ENCODE assay signal across 8 cellular contexts in the genomic region with DNA sequence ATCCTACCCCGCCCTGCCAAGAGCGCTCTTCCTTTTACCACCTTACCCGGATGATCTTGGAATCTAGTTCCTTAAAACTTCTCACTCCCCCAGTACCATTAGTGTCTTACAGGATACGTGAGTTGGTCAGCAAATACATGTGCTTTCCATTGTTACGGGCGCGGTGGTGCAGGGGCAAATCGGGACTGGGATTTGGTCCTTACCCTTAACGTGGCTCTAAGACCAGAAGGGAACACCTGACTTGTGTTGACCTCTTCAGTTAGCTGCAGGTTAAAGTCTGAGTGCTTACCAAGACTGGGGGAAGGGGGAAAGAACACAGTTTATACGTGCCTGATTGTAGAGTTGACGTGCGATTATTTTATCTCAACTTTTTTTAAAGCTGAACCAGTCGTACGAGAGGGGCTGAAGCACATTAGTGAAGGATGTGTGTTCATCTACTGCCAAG. TPM values are rescaled to one million over a fixed set of nuclear protein-coding genes. Genes with fewer than 3 reads are reported as not detected.
DNase-seq lines count a peak whose midpoint lies in the region; ATAC-seq, FAIRE-seq and TF ChIP-seq lines count a peak whose summit lies in the region.

No MANE protein-coding gene starts in this region.

- peak overlapping the region; percentile 98 for H2AFZ ChIP-seq in K562 (ENCODE audit: low read depth, low read length)

- H3K9me1 ChIP-seq in K562 (ENCODE audit: control insufficient read depth, insufficient read depth, low read length) = no peaks in the 10 kb centered on the region

- TF ChIP-seq RAD21 in K562 (CRISPR knock-in tag; conservative IDR thresholded peaks at IDR 0.05 in 1 of 2, IDR thresholded peaks at IDR 0.05 in 1 of 2) = no peak

- H3K27me3 ChIP-seq in K562 (ENCODE audit: control insufficient read depth in 2 of 2, insufficient read depth in 2 of 2, low read length in 2 of 2) = no peaks in the 10 kb centered on the region
- H3K27me3 ChIP-seq in lung (ENCODE audit: control insufficient read depth, insufficient read depth) = no peaks in the 10 kb centered on the region
- H3K27me3 ChIP-seq in aorta (ENCODE audit: control insufficient read depth in 1 of 2, insufficient read depth in 2 of 2, low read length in 1 of 2) = no peaks in the 10 kb centered on the region

- H3K4me1 ChIP-seq in K562 (replicated peaks in 1 of 2; ENCODE audit: control insufficient read depth in 2 of 2, insufficient read depth in 2 of 2, low read length in 2 of 2) (peaks cover 8 to 43% of the 10 kb centered on the region in 2 experiments; a peak in 4 of 5 replicates), lung (ENCODE audit: control insufficient read depth in 2 of 2, insufficient read depth in 2 of 2, low read length in 2 of 2) (peaks cover 5 to 17% of the 10 kb centered on the region in 2 donors), aorta (ENCODE audit: control insufficient read depth in 1 of 2, insufficient read depth in 2 of 2, low read length in 2 of 2) (no peaks in the 10 kb centered on the region)

- ATAC-seq in K562 (peak; percentile 8), lung (ENCODE audit: insufficient read depth, low FRiP score) (no peak), aorta (ENCODE audit: low FRiP score) (no peak), GM19467 (IDR thresholded peaks at IDR 0.05; ENCODE audit: unreplicated experiment) (no peak)

- peaks cover 52% of the 10 kb centered on the region for H3K79me2 ChIP-seq in K562 (ENCODE audit: control insufficient read depth, insufficient read depth, low read length)

- H3K27ac ChIP-seq in K562 (ENCODE audit: extremely low read depth, low read depth, low read length) (peak overlapping the region; percentile 86), lung (ENCODE audit: low read depth in 1 of 2, low read length in 1 of 2) (peak overlapping the region; percentile 90 to 91), aorta (ENCODE audit: low read depth in 1 of 2, low read length in 2 of 2) (peak overlapping the region in 1 of 2 donors; percentile 34)

- in situ Hi-C loops in K562 (cut with MboI) = no loop called here

- H3K9me3 ChIP-seq in K562 (replicated peaks; ENCODE audit: control insufficient read depth, insufficient read depth, low read depth, low read length) = no peaks in the 10 kb centered on the region
- no peaks in the 10 kb centered on the region for H3K9me3 ChIP-seq in lung (ENCODE audit: control insufficient read depth in 2 of 2, insufficient read depth in 1 of 2, low read length in 1 of 2)
- H3K9me3 ChIP-seq in aorta (ENCODE audit: control insufficient read depth, low read length) = no peaks in the 10 kb centered on the region

- peak; percentile 70 for FAIRE-seq in K562 (lab: Jason Lieb, UNC)

- no peaks in the 10 kb centered on the region for H4K20me1 ChIP-seq in K562 (replicated peaks; ENCODE audit: control insufficient read depth, insufficient read depth, low read length)

- H3K9ac ChIP-seq in K562 (ENCODE audit: insufficient read depth in 1 of 2, low read depth in 2 of 2, low read length in 2 of 2) = peak overlapping the region; percentile 72 to 97

- peaks cover 42% of the 10 kb centered on the region; the same call in 2 of the 3 replicates for H3K36me3 ChIP-seq in K562 (ENCODE audit: control insufficient read depth, insufficient read depth, low read length)
- H3K36me3 ChIP-seq in lung (ENCODE audit: control insufficient read depth in 2 of 2, insufficient read depth in 2 of 2, low read length in 2 of 2) = peaks cover 0 to 7% of the 10 kb centered on the region in 2 donors
- no peaks in the 10 kb centered on the region for H3K36me3 ChIP-seq in aorta (ENCODE audit: control insufficient read depth in 1 of 2, insufficient read depth in 2 of 2, low read length in 1 of 2)

- DNase-seq in DMS 273 treated with DMSO at 0.1 percent for 48 hours (lab: John Stamatoyannopoulos, UW) = peak; percentile 11
- DNase-seq in LNCaP clone FGC (ENCODE audit: low read depth) = no peak
- peak in 1 of 4 experiments; percentile 37 for DNase-seq in K562 (ENCODE audit: extremely low read depth in 1 of 4, low spot score in 3 of 4)
- DNase-seq in lung (ENCODE audit: low spot score) = no peak
- DNase-seq in aorta = no peak
- no peak for DNase-seq in cerebellum (ENCODE audit: low spot score)
- no peak for DNase-seq in posterior cingulate gyrus

- no peak for TF ChIP-seq EP300 in K562 (IDR thresholded peaks at IDR 0.05; ENCODE audit: low read length)

- WGBS in K562 (ENCODE audit: insufficient coverage, low coverage, missing lambda C conversion rate) = under 1% methylated on average over 14 of the region's 14 CpGs
- 4 to 6% methylated on average over 14 of the region's 14 CpGs for WGBS in lung, 2 donors
- WGBS in aorta, 2 donors = 1% methylated on average over 14 of the region's 14 CpGs

- TF ChIP-seq CTCF in LNCaP clone FGC (IDR thresholded peaks at IDR 0.05; ENCODE audit: control insufficient read depth, extremely low read depth, insufficient read depth) (no peak), K562 (IDR thresholded peaks at IDR 0.05 in 2 of 3, conservative IDR thresholded peaks at IDR 0.05 in 1 of 3; ENCODE audit: insufficient read depth in 2 of 3, low read depth in 1 of 3, low read length in 3 of 3) (no peak), lung (IDR thresholded peaks at IDR 0.05; ENCODE audit: control extremely low read depth, extremely low read depth) (no peak)

- CTCF ChIA-PET in K562 (lab: Yijun Ruan, JAX; ENCODE audit: low intra/inter-chr PET ratio) = no interaction called here

- H3K4me2 ChIP-seq in K562 (ENCODE audit: insufficient read depth, low read length) = peak overlapping the region; percentile 86

- BruUV-seq in K562 (replicated peaks; lab: Mats Ljungman, UMichigan) = TSS peak; percentile 55

- H3K4me3 ChIP-seq in LNCaP clone FGC (ENCODE audit: low read depth, low read length) (peak overlapping the region; percentile 93), K562 (peak overlapping the region; percentile 68), lung (peak overlapping the region; percentile 86), aorta (ENCODE audit: low read length in 2 of 2) (peak overlapping the region; percentile 19 to 63)

- intact Hi-C loops in K562 (cut with micrococcal nuclease) (loop anchor here (10.0 kb wide), 2 partner anchors 187 to 1357 kb away; partner anchors contain the start of gene RABEP1), aorta (cut with DNase I) (no loop called here), posterior cingulate gyrus (cut with DNase I) (loop anchor here (1.0 to 10.0 kb wide), 2 partner anchors 10 to 167 kb away; partner anchors contain the start of genes C17orf100 and MED31)

- POLR2A ChIA-PET in K562 (lab: Yijun Ruan, JAX) = interaction anchor here (0.6 to 2.1 kb wide), 3 partner anchors 10 to 207 kb away, joined by 3 to 13 read pairs (median 3); partner anchors contain the start of genes C17orf100 and MED31

- TF ChIP-seq POLR2A in K562 (conservative IDR thresholded peaks at IDR 0.05) = no peak

RNA-seq across cellular contexts. Expression of gene TXNDC17, which starts 0.5 kb away (rescaled TPM):
- total RNA-seq in K562 (2011; cell fraction: chromatin; rRNA removed; ENCODE audit: low replicate concordance) = 11.8 and 12.1 TPM in 2 replicates
- total RNA-seq in K562 (2011; cell fraction: nucleolus; rRNA removed) = 21.5 and 31.7 TPM in 2 replicates
- 21.9 and 22.7 TPM in 2 replicates for total RNA-seq in K562 (2011; cell fraction: nucleoplasm; rRNA removed)
- total RNA-seq in K562 (2014; rRNA removed) = 111 and 164 TPM in 2 replicates
- total RNA-seq in K562 (2014; rRNA removed; fragmentation: Illumina TruSeq; extraction: Trizol) = 141 and 144 TPM in 2 replicates
- 164 and 179 TPM in 2 replicates for total RNA-seq in K562 (2015; rRNA removed; fragmentation: Illumina TruSeq; extraction: Trizol)
- total RNA-seq in K562 (2021) = 108 and 126 TPM in 2 replicates
- 244 and 357 TPM in 2 replicates for polyA plus RNA-seq in K562 (2011; rRNA removed)
- 221 and 252 TPM in 2 replicates for polyA plus RNA-seq in K562 (2011; cell fraction: cytosol; rRNA removed)
- 78.2 and 87.1 TPM in 2 replicates for polyA plus RNA-seq in K562 (2011; cell fraction: nucleus; rRNA removed)
- 102 and 310 TPM in 2 replicates for polyA plus RNA-seq in K562 (2012)
- 155 and 201 TPM in 2 replicates for polyA plus RNA-seq in K562 (2014; fragmentation: Illumina TruSeq; extraction: Trizol)
- 100 to 1,000 TPM; 758 to 759 TPM for polyA plus RNA-seq in K562 (2014; fragmentation: Nextera tagmentation; extraction: Ambion mirVana)
- polyA plus RNA-seq in K562 (2014; rRNA removed) = 236 and 245 TPM in 2 replicates
- polyA minus RNA-seq in K562 (2011; rRNA and poly(A)+ RNA removed) = 48.5 and 52.5 TPM in 2 replicates
- polyA minus RNA-seq in K562 (2011; cell fraction: cytosol; rRNA and poly(A)+ RNA removed) = 36.5 and 37.0 TPM in 2 replicates
- 14.8 and 22.0 TPM in 2 replicates for polyA minus RNA-seq in K562 (2011; cell fraction: nucleus; rRNA and poly(A)+ RNA removed)
- total RNA-seq in lung = 10 to 100 TPM; 33.1 to 78.1 TPM
- polyA plus RNA-seq in lung = 100 to 1,000 TPM; 186 to 255 TPM
- 10 to 100 TPM; 28.0 to 41.4 TPM for total RNA-seq in aorta
- polyA plus RNA-seq in aorta = 100 to 1,000 TPM in 1 of 2 donors, 10 to 100 TPM in 1; 97.0 to 149 TPM
- total RNA-seq in cerebellum = 20.0 TPM

RNA-seq across cellular contexts. Expression of gene KIAA0753, which starts 0.9 kb away (rescaled TPM):
- total RNA-seq in K562 (2011; cell fraction: chromatin; rRNA removed; ENCODE audit: low replicate concordance) = 15.6 and 37.4 TPM in 2 replicates
- 8.7 and 12.4 TPM in 2 replicates for total RNA-seq in K562 (2011; cell fraction: nucleolus; rRNA removed)
- total RNA-seq in K562 (2011; cell fraction: nucleoplasm; rRNA removed) = 15.1 and 19.5 TPM in 2 replicates
- total RNA-seq in K562 (2014; rRNA removed) (6.0 and 6.9 TPM in 2 replicates), K562 (2014; rRNA removed; fragmentation: Illumina TruSeq; extraction: Trizol) (7.6 and 9.3 TPM in 2 replicates), K562 (2015; rRNA removed; fragmentation: Illumina TruSeq; extraction: Trizol) (8.5 and 9.0 TPM in 2 replicates), K562 (2021) (6.2 and 7.4 TPM in 2 replicates), lung (10 to 100 TPM; 19.0 to 31.9 TPM), aorta (10 to 100 TPM; 10.9 to 20.2 TPM), cerebellum (31.8 TPM)
- polyA plus RNA-seq in K562 (2011; rRNA removed) (3.9 and 6.6 TPM in 2 replicates), K562 (2014; fragmentation: Illumina TruSeq; extraction: Trizol) (6.5 and 7.4 TPM in 2 replicates), K562 (2014; fragmentation: Nextera tagmentation; extraction: Ambion mirVana) (1 to 10 TPM; 2.0 to 3.4 TPM), K562 (2014; rRNA removed) (5.2 and 5.6 TPM in 2 replicates), lung (1 to 10 TPM; 5.3 to 6.7 TPM), aorta (1 to 10 TPM; 2.5 to 9.7 TPM)
- polyA plus RNA-seq in K562 (2011; cell fraction: cytosol; rRNA removed) = 1.6 and 2.5 TPM in 2 replicates
- polyA plus RNA-seq in K562 (2011; cell fraction: nucleus; rRNA removed) = 15.2 and 20.1 TPM in 2 replicates
- 5.6 and 6.6 TPM in 2 replicates for polyA plus RNA-seq in K562 (2012)
- polyA minus RNA-seq in K562 (2011; rRNA and poly(A)+ RNA removed) = 5.4 and 5.6 TPM in 2 replicates
- polyA minus RNA-seq in K562 (2011; cell fraction: cytosol; rRNA and poly(A)+ RNA removed) = 1.9 and 6.6 TPM in 2 replicates
- polyA minus RNA-seq in K562 (2011; cell fraction: nucleus; rRNA and poly(A)+ RNA removed) = 10.4 and 14.4 TPM in 2 replicates

RNA-seq across cellular contexts. Expression of gene MED31, which starts 10.0 kb away (rescaled TPM):
- total RNA-seq in K562 (2011; cell fraction: chromatin; rRNA removed; ENCODE audit: low replicate concordance) = 8.9 and 17.3 TPM in 2 replicates
- total RNA-seq in K562 (2011; cell fraction: nucleolus; rRNA removed) = 6.3 and 7.8 TPM in 2 replicates
- 13.3 and 16.6 TPM in 2 replicates for total RNA-seq in K562 (2011; cell fraction: nucleoplasm; rRNA removed)
- total RNA-seq in K562 (2014; rRNA removed) (6.4 and 10.5 TPM in 2 replicates), K562 (2014; rRNA removed; fragmentation: Illumina TruSeq; extraction: Trizol) (15.8 and 16.9 TPM in 2 replicates), K562 (2015; rRNA removed; fragmentation: Illumina TruSeq; extraction: Trizol) (13.7 and 14.6 TPM in 2 replicates), K562 (2021) (14.0 and 17.9 TPM in 2 replicates), lung (10 to 100 TPM; 16.6 to 18.1 TPM), aorta (10 to 100 TPM in 1 of 2 donors, 1 to 10 TPM in 1; 8.4 to 14.1 TPM), cerebellum (11.1 TPM)
- polyA plus RNA-seq in K562 (2011; rRNA removed) (24.2 and 29.1 TPM in 2 replicates), K562 (2014; fragmentation: Illumina TruSeq; extraction: Trizol) (10.8 and 10.9 TPM in 2 replicates), K562 (2014; fragmentation: Nextera tagmentation; extraction: Ambion mirVana) (10 to 100 TPM; 35.7 to 39.9 TPM), K562 (2014; rRNA removed) (9.8 and 12.3 TPM in 2 replicates), lung (10 to 100 TPM; 20.4 to 27.7 TPM), aorta (10 to 100 TPM in 1 of 2 donors, 1 to 10 TPM in 1; 9.9 to 15.2 TPM)
- 8.8 and 11.3 TPM in 2 replicates for polyA plus RNA-seq in K562 (2011; cell fraction: cytosol; rRNA removed)
- 9.9 and 13.1 TPM in 2 replicates for polyA plus RNA-seq in K562 (2011; cell fraction: nucleus; rRNA removed)
- polyA plus RNA-seq in K562 (2012) = 11.1 and 14.0 TPM in 2 replicates
- polyA minus RNA-seq in K562 (2011; rRNA and poly(A)+ RNA removed) = 7.6 and 8.9 TPM in 2 replicates
- polyA minus RNA-seq in K562 (2011; cell fraction: cytosol; rRNA and poly(A)+ RNA removed) = 0.48 and 2.0 TPM in 2 replicates
- polyA minus RNA-seq in K562 (2011; cell fraction: nucleus; rRNA and poly(A)+ RNA removed) = 11.4 and 18.2 TPM in 2 replicates

RNA-seq across cellular contexts. Expression of gene C17orf100, which starts 10.2 kb away (rescaled TPM):
- 0.97 and 1.4 TPM in 2 replicates for total RNA-seq in K562 (2011; cell fraction: chromatin; rRNA removed; ENCODE audit: low replicate concordance)
- total RNA-seq in K562 (2011; cell fraction: nucleolus; rRNA removed) = 1.3 and 1.6 TPM in 2 replicates
- 0.44 and 0.99 TPM in 2 replicates for total RNA-seq in K562 (2011; cell fraction: nucleoplasm; rRNA removed)
- total RNA-seq in K562 (2014; rRNA removed) (0.14 and 1.2 TPM in 2 replicates), K562 (2014; rRNA removed; fragmentation: Illumina TruSeq; extraction: Trizol) (0.40 and 0.45 TPM in 2 replicates), K562 (2015; rRNA removed; fragmentation: Illumina TruSeq; extraction: Trizol) (0.43 and 0.49 TPM in 2 replicates), K562 (2021) (0.60 and 0.82 TPM in 2 replicates), lung (1 to 10 TPM; 1.5 to 2.4 TPM), aorta (1 to 10 TPM; 1.2 to 1.5 TPM), cerebellum (2.5 TPM)
- polyA plus RNA-seq in K562 (2011; rRNA removed) (0.31 and 0.77 TPM in 2 replicates), K562 (2014; fragmentation: Illumina TruSeq; extraction: Trizol) (0.62 and 0.69 TPM in 2 replicates), K562 (2014; fragmentation: Nextera tagmentation; extraction: Ambion mirVana) (under 1 TPM; 0.04 to 0.11 TPM), K562 (2014; rRNA removed) (1.7 and 1.8 TPM in 2 replicates), lung (1 to 10 TPM; 1.6 to 3.6 TPM), aorta (1 to 10 TPM; 1.0 to 1.5 TPM)
- 0.29 and 1.7 TPM in 2 replicates for polyA plus RNA-seq in K562 (2011; cell fraction: cytosol; rRNA removed)
- polyA plus RNA-seq in K562 (2011; cell fraction: nucleus; rRNA removed) = 0.52 and 1.00 TPM in 2 replicates
- polyA plus RNA-seq in K562 (2012) = 0.74 and 1.9 TPM in 2 replicates
- polyA minus RNA-seq in K562 (2011; rRNA and poly(A)+ RNA removed) = 0.21 and 0.42 TPM in 2 replicates
- not detected in 2 replicates for polyA minus RNA-seq in K562 (2011; cell fraction: cytosol; rRNA and poly(A)+ RNA removed)
- 0.56 and 0.81 TPM in 2 replicates for polyA minus RNA-seq in K562 (2011; cell fraction: nucleus; rRNA and poly(A)+ RNA removed)

Comparison
In these comparisons a context has a peak if more than half of its experiments do, and no peak if none do; other contexts are left out.
1. H3K4me3 ChIP-seq: peak in every context shown above with its lines; median percentile 93 in LNCaP clone FGC; 86 in lung; 68 in K562; 41 in aorta.
2. intact Hi-C loops: an anchor here in K562 (10.0 kb wide) and posterior cingulate gyrus (1.0 to 10.0 kb wide); none called in aorta.